In the genomic region with DNA sequence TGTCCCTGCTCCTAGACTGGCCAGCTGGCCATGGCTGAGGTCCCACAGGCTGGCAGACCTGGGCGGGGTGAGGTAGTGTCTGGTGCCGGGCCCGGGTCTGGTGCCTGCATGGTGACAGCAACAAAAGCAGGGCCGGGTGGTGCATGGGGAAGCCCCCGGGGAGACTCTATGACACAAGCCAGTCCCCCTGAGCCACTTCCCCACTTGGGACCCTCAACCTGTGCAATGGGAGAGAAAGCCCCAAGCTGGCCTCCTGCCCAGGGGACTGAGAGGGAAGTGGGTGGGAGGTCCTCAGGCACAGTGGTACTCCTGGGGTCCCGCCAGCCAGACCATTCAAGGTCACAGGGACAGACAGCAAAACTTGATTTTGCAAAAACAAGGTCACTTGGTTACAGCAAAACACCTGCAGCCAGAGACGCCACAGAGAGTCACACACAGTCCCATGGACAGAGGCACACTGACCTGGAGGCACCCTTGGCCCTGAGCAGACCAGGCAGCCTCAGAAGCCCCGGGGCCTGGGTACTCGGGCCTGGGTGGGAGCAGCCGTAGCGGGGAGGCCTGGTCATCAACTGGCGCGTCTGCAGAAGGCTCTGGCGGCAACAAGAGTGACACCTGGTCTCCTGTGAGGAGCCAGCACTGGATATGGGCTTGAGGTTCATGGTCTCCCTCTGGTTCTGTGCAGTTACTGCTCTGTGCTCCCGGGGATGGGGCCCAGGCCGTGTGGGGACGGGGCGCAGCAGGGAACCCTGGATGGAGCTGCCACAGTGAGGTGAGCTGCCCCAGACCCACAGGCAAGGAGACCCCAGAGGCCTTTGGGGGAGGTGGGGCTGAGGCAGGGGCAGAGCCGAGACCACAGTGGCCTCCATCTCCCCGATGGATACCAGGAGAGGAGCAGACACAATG, we compare ENCODE assay signal across 21 cellular contexts.
A peak's percentile ranks its signal among the peaks of the same experiment; 100 is the strongest.
DNase-seq lines count a peak whose midpoint lies in the region; ATAC-seq and TF ChIP-seq lines count a peak whose summit lies in the region.
"Had no signal": no experiment of that assay in that cellular context is flagged by ENCODE, and none has a peak within 500 bp of the region (broad histone marks: within the 10 kb centered on the region; RNA-seq: fewer than 3 reads in every experiment).

No MANE protein-coding gene starts in this region.

- no peaks in the 10 kb centered on the region for H3F3A ChIP-seq in MM.1S (ENCODE audit: insufficient read depth, low read length)

- H3K27ac ChIP-seq in right atrium auricular region = peak overlapping the region; percentile 79
- H3K27ac ChIP-seq in osteoblast (ENCODE audit: low read depth, low read length) = no peak overlapping the region
- H3K27ac ChIP-seq in MM.1S (ENCODE audit: low read length) = no peak overlapping the region
- H3K27ac ChIP-seq: body of pancreas had no signal

- H3K79me2 ChIP-seq in osteoblast (ENCODE audit: insufficient read depth, low read length) (no peaks in the 10 kb centered on the region), MM.1S (ENCODE audit: low read length) (no peaks in the 10 kb centered on the region)

- H3K4me2 ChIP-seq in osteoblast (ENCODE audit: insufficient read depth, low read length) (no peak overlapping the region), MM.1S (ENCODE audit: low read depth, low read length) (no peak overlapping the region)

- no peak overlapping the region for H2AFZ ChIP-seq in osteoblast (ENCODE audit: low read length)
- no peak overlapping the region for H2AFZ ChIP-seq in MM.1S (ENCODE audit: low read length)

- H3K27me3 ChIP-seq in right atrium auricular region (no peaks in the 10 kb centered on the region), osteoblast (ENCODE audit: insufficient read depth, low read length) (peaks cover 5% of the 10 kb centered on the region), MM.1S (replicated peaks; ENCODE audit: insufficient read depth, low read length) (peaks cover 94% of the 10 kb centered on the region)
- H3K27me3 ChIP-seq: body of pancreas, MG63 had no signal

- H3K9me3 ChIP-seq in right atrium auricular region = peaks cover 0 to 16% of the 10 kb centered on the region in 2 donors
- no peaks in the 10 kb centered on the region for H3K9me3 ChIP-seq in osteoblast (ENCODE audit: low read depth, low read length)
- no peaks in the 10 kb centered on the region for H3K9me3 ChIP-seq in MM.1S (replicated peaks; ENCODE audit: insufficient read depth, low read length)
- H3K9me3 ChIP-seq: body of pancreas had no signal

- no peak overlapping the region for H3K4me3 Mint-ChIP-seq in stimulated activated naive CD8-positive, alpha-beta T cell treated with anti-CD3 and anti-CD28 coated beads, Interleukin-15, amount 100 ng/mL, for 72 hours
- H3K4me3 Mint-ChIP-seq: activated naive CD8-positive, alpha-beta T cell; activated T-helper 1 cell treated with anti-CD3 and anti-CD28 coated beads, Interleukin-12 subunit alpha, Interleukin-12 subunit beta, Interleukin-2, Interleukin-4 antibody, amounts not matched to agents 30 ng/mL and 10 ng/mL and 1 ng/mL, durations not matched to agents 14 hours and 24 hours and 36 hours; CD4-positive, alpha-beta T cell; IgD-negative memory B cell had no signal

- no peak overlapping the region for H3K9ac ChIP-seq in MM.1S (ENCODE audit: low read length)

- H3K27me3 Mint-ChIP-seq in stimulated activated naive CD8-positive, alpha-beta T cell treated with anti-CD3 and anti-CD28 coated beads, Interleukin-15, amount 100 ng/mL, for 72 hours = no peaks in the 10 kb centered on the region
- H3K27me3 Mint-ChIP-seq: CD4-positive, alpha-beta T cell had no signal

- no peak for DNase-seq in stimulated activated naive CD8-positive, alpha-beta T cell treated with anti-CD3 and anti-CD28 coated beads, Interleukin-15, amount 100 ng/mL, for 72 hours
- no peak for DNase-seq in stimulated activated naive CD8-positive, alpha-beta T cell treated with anti-CD3 and anti-CD28 coated beads, Interleukin-15, Interleukin-2, amounts not matched to agents 100 U/mL and 50 U/mL, for 24 hours
- no peak for DNase-seq in right atrium auricular region (ENCODE audit: low spot score)
- peak; percentile 58 for DNase-seq in osteoblast (ENCODE audit: insufficient read length, low spot score, missing footprints)
- DNase-seq in LoVo (ENCODE audit: low spot score) = no peak
- DNase-seq in MM.1S = no peak
- DNase-seq in activated CD4-positive, alpha-beta T cell treated with anti-CD3 and anti-CD28 coated beads for 4 hours = no peak
- DNase-seq: ACHN; activated CD4-positive, alpha-beta T cell treated with anti-CD3 and anti-CD28 coated beads for 1 hour; activated CD8-positive, alpha-beta memory T cell treated with anti-CD3 and anti-CD28 coated beads for 24 hours; NCI-H1436; NCI-H524; stimulated activated CD4-positive, alpha-beta T cell treated with anti-CD3 and anti-CD28 coated beads, Interleukin-15, amount 100 ng/mL, for 24 hours; T1000 had no signal

- H3K9me3 Mint-ChIP-seq in stimulated activated naive CD8-positive, alpha-beta T cell treated with anti-CD3 and anti-CD28 coated beads, Interleukin-15, amount 100 ng/mL, for 72 hours = peaks cover 2 to 10% of the 10 kb centered on the region in 2 donors

- no peaks in the 10 kb centered on the region for H3K9me2 ChIP-seq in MM.1S (replicated peaks; ENCODE audit: insufficient read depth, low read length)

- H3K4me1 ChIP-seq in right atrium auricular region (peaks cover 0 to 25% of the 10 kb centered on the region in 2 donors), osteoblast (ENCODE audit: insufficient read depth, low read length) (peaks cover 6% of the 10 kb centered on the region), MM.1S (ENCODE audit: low read length) (no peaks in the 10 kb centered on the region)

- peak; percentile 27 for ATAC-seq in stimulated activated naive CD8-positive, alpha-beta T cell treated with anti-CD3 and anti-CD28 coated beads, Interleukin-15, amount 100 ng/mL, for 72 hours
- ATAC-seq in stimulated activated naive CD8-positive, alpha-beta T cell treated with anti-CD3 and anti-CD28 coated beads, Interleukin-15, Interleukin-2, amounts not matched to agents 100 U/mL and 50 U/mL, for 24 hours = no peak
- ATAC-seq in GM21515 (IDR thresholded peaks at IDR 0.05; ENCODE audit: unreplicated experiment) = no peak

- H3K4me3 ChIP-seq in right atrium auricular region (no peak overlapping the region), osteoblast (ENCODE audit: insufficient read depth, low read length) (no peak overlapping the region), MM.1S (ENCODE audit: low read length) (no peak overlapping the region)
- H3K4me3 ChIP-seq: body of pancreas, MG63 had no signal

- no peaks in the 10 kb centered on the region for H4K20me1 ChIP-seq in osteoblast (ENCODE audit: insufficient read depth, low read length)
- no peaks in the 10 kb centered on the region for H4K20me1 ChIP-seq in MM.1S (ENCODE audit: insufficient read depth, low read length)

- TF ChIP-seq CTCF in right atrium auricular region (IDR thresholded peaks at IDR 0.05) = no peak
- TF ChIP-seq CTCF in osteoblast (IDR thresholded peaks at IDR 0.05; ENCODE audit: extremely low read depth, low read depth, low read length) = no peak
- TF ChIP-seq CTCF in MM.1S (IDR thresholded peaks at IDR 0.05; ENCODE audit: low read length) = no peak

- no peaks in the 10 kb centered on the region for H3K36me3 ChIP-seq in right atrium auricular region
- no peaks in the 10 kb centered on the region for H3K36me3 ChIP-seq in osteoblast (ENCODE audit: insufficient read depth, low read length)
- no peaks in the 10 kb centered on the region for H3K36me3 ChIP-seq in MM.1S (replicated peaks; ENCODE audit: insufficient read depth, low read length)
- H3K36me3 ChIP-seq: MG63 had no signal

- no peak overlapping the region for H3K27ac Mint-ChIP-seq in stimulated activated naive CD8-positive, alpha-beta T cell treated with anti-CD3 and anti-CD28 coated beads, Interleukin-15, amount 100 ng/mL, for 72 hours
- H3K27ac Mint-ChIP-seq: activated naive CD8-positive, alpha-beta T cell; activated T-helper 1 cell treated with anti-CD3 and anti-CD28 coated beads, Interleukin-12 subunit alpha, Interleukin-12 subunit beta, Interleukin-2, Interleukin-4 antibody, amounts not matched to agents 30 ng/mL and 10 ng/mL and 1 ng/mL, durations not matched to agents 14 hours and 24 hours and 36 hours; CD4-positive, alpha-beta T cell; IgD-negative memory B cell had no signal

- no peaks in the 10 kb centered on the region for H3K4me1 Mint-ChIP-seq in stimulated activated naive CD8-positive, alpha-beta T cell treated with anti-CD3 and anti-CD28 coated beads, Interleukin-15, amount 100 ng/mL, for 72 hours
- H3K4me1 Mint-ChIP-seq: IgD-negative memory B cell had no signal

Comparison
In these comparisons a context has a peak if more than half of its experiments do, and no peak if none do; other contexts are left out.
1. H3K27ac ChIP-seq: peak in right atrium auricular region (2 of 2); none in osteoblast (single experiment) and MM.1S (single experiment).